In genomic region chr4:182492456-182492855, GRCh38 we compare ENCODE assay signal across 10 cellular contexts.
DNase-seq lines count a peak whose midpoint lies in the region; ATAC-seq and TF ChIP-seq lines count a peak whose summit lies in the region.
"Had no signal": no experiment of that assay in that cellular context is flagged by ENCODE, and none has a peak within 500 bp of the region (broad histone marks: within the 10 kb centered on the region; RNA-seq: fewer than 3 reads in every experiment).

No MANE protein-coding gene starts in this region.

- POLR2A ChIA-PET in MCF 10A (lab: Yijun Ruan, JAX) = interaction anchor here (1.0 kb wide), 1 partner anchor 87 kb away, joined by 3 read pairs; no protein-coding TSS in a partner anchor

- no peak overlapping the region for H2BK5ac ChIP-seq in H9 (ENCODE audit: insufficient read length, low read length)

- no peak for TF ChIP-seq POLR2A in breast epithelium (IDR thresholded peaks at IDR 0.05)

- no peaks in the 10 kb centered on the region for H3K23me2 ChIP-seq in H9 (ENCODE audit: insufficient read length, low read depth, low read length, poor library complexity, severe bottlenecking)

- H3K9me3 ChIP-seq in breast epithelium (no peaks in the 10 kb centered on the region), endocrine pancreas (ENCODE audit: control insufficient read depth, low read length) (no peaks in the 10 kb centered on the region), upper lobe of right lung (no peaks in the 10 kb centered on the region), H9 (ENCODE audit: control insufficient read depth, low read depth, low read length) (no peaks in the 10 kb centered on the region)
- H3K9me3 ChIP-seq: SJCRH30 had no signal

- H2BK12ac ChIP-seq in H9 (ENCODE audit: insufficient read length, low read depth, low read length) = no peak overlapping the region

- peaks cover 2% of the 10 kb centered on the region; the same call in 1 of the 2 replicates for H3K79me2 ChIP-seq in H9 (ENCODE audit: insufficient read depth, low read length)

- no peak overlapping the region for H3K4ac ChIP-seq in H9 (ENCODE audit: low read depth, low read length)

- H3K4me1 ChIP-seq in breast epithelium (no peaks in the 10 kb centered on the region), endocrine pancreas (ENCODE audit: control insufficient read depth, insufficient read depth, low read length) (peaks cover 44% of the 10 kb centered on the region), upper lobe of right lung (no peaks in the 10 kb centered on the region), H9 (ENCODE audit: insufficient read depth, low read length) (peaks cover 5% of the 10 kb centered on the region)

- H3K27me3 Mint-ChIP-seq in MCF 10A (ENCODE audit: insufficient read depth, unreplicated experiment) (no peaks in the 10 kb centered on the region), H9 (ENCODE audit: low read depth) (no peaks in the 10 kb centered on the region)

- BruUV-seq in MCF 10A (replicated peaks; lab: Mats Ljungman, UMichigan) = no TSS peak

- H2BK15ac ChIP-seq in H9 (ENCODE audit: low read depth, low read length) = no peak overlapping the region

- no peak overlapping the region for H3K4me3 ChIP-seq in breast epithelium
- peak overlapping the region; percentile 86 for H3K4me3 ChIP-seq in endocrine pancreas (ENCODE audit: control insufficient read depth, insufficient read depth, low read length)
- peak overlapping the region; percentile 17 for H3K4me3 ChIP-seq in upper lobe of right lung
- H3K4me3 ChIP-seq: SJCRH30 had no signal

- H3K36me3 ChIP-seq in breast epithelium (no peaks in the 10 kb centered on the region), endocrine pancreas (ENCODE audit: control insufficient read depth, insufficient read depth, low read length) (no peaks in the 10 kb centered on the region), upper lobe of right lung (no peaks in the 10 kb centered on the region)
- H3K36me3 ChIP-seq: SJCRH30 had no signal

- H3K27ac Mint-ChIP-seq in MCF 10A (ENCODE audit: low read depth, unreplicated experiment) = no peak overlapping the region
- H3K27ac Mint-ChIP-seq in H9 = no peak overlapping the region

- no peak overlapping the region for H3K18ac ChIP-seq in H9 (ENCODE audit: insufficient read length, low read depth, low read length)

- H3K14ac ChIP-seq in H9 (ENCODE audit: insufficient read depth, low read length) = no peak overlapping the region

- H3K4me1 Mint-ChIP-seq in MCF 10A (ENCODE audit: insufficient read depth, unreplicated experiment) (peaks cover 7% of the 10 kb centered on the region), H9 (peaks cover 32 to 36% of the 10 kb centered on the region in 2 experiments)

- no peak overlapping the region for H2BK120ac ChIP-seq in H9 (ENCODE audit: low read depth, low read length, poor library complexity, severe bottlenecking)

- H3K9ac ChIP-seq in endocrine pancreas (ENCODE audit: control insufficient read depth, insufficient read depth, low read length) = no peak overlapping the region
- H3K9ac ChIP-seq in H9 (ENCODE audit: extremely low read depth, insufficient read length, low read length) = no peak overlapping the region

- intact Hi-C loops in MCF 10A (cut with micrococcal nuclease) = no loop called here
- intact Hi-C loops in breast epithelium (cut with DNase I; ENCODE audit: low total_unique reads) = no loop called here
- intact Hi-C loops in upper lobe of right lung (cut with DNase I) = no loop called here

- peak; percentile 9 for DNase-seq in MCF 10A (ENCODE audit: unreplicated experiment)
- no peak for DNase-seq in breast epithelium (ENCODE audit: low spot score in 2 of 2)
- DNase-seq in upper lobe of right lung = no peak
- DNase-seq in H9 = no peak
- no peak for DNase-seq in HuH-7.5 (ENCODE audit: low spot score)
- DNase-seq: amygdala had no signal

- CTCF ChIA-PET in MCF 10A (lab: Yijun Ruan, JAX) = interaction anchor here (0.6 to 1.6 kb wide), 2 partner anchors 13 to 18 kb away, joined by 3 read pairs; no protein-coding TSS in a partner anchor

- H4K8ac ChIP-seq in H9 (replicated peaks; ENCODE audit: insufficient read length, low read depth, low read length) = no peak overlapping the region

- no CpG with 5 or more reads among the region's 3 CpGs for WGBS in H9 (ENCODE audit: extremely low coverage, insufficient read length, low lambda C conversion rate)

- H4K20me1 ChIP-seq in H9 (ENCODE audit: control insufficient read depth, insufficient read depth, insufficient read length) = no peaks in the 10 kb centered on the region

- H3K27me3 ChIP-seq in breast epithelium (no peaks in the 10 kb centered on the region), endocrine pancreas (ENCODE audit: control insufficient read depth, insufficient read depth, low read length) (no peaks in the 10 kb centered on the region), upper lobe of right lung (no peaks in the 10 kb centered on the region), H9 (ENCODE audit: insufficient read depth, low read length) (no peaks in the 10 kb centered on the region)
- H3K27me3 ChIP-seq: SJCRH30 had no signal

- H4K5ac ChIP-seq in H9 (ENCODE audit: insufficient read length, low read depth, low read length) = no peak overlapping the region

- H2AK5ac ChIP-seq in H9 (ENCODE audit: insufficient read length, low read length) = no peak overlapping the region

- no peak overlapping the region for H3T11ph ChIP-seq in H9 (ENCODE audit: low read length)

- H4K91ac ChIP-seq in H9 (ENCODE audit: insufficient read length, low read depth, low read length) = no peak overlapping the region

- H3K56ac ChIP-seq in H9 (ENCODE audit: insufficient read length, low read depth, low read length) = no peak overlapping the region

- H2AFZ ChIP-seq in H9 (ENCODE audit: low read length) = no peak overlapping the region

- H3K4me3 Mint-ChIP-seq in MCF 10A (ENCODE audit: unreplicated experiment) = peak overlapping the region; percentile 48
- H3K4me3 Mint-ChIP-seq in H9 = no peak overlapping the region

- no peak overlapping the region for H3K23ac ChIP-seq in H9 (ENCODE audit: insufficient read length, low read depth, low read length)

- no peak overlapping the region for H2BK20ac ChIP-seq in H9 (ENCODE audit: low read depth, low read length, poor library complexity, severe bottlenecking)

- no peaks in the 10 kb centered on the region for H3K36me3 Mint-ChIP-seq in MCF 10A (ENCODE audit: insufficient read depth, unreplicated experiment)
- H3K36me3 Mint-ChIP-seq in H9 (ENCODE audit: insufficient read depth in 1 of 3, low read depth in 3 of 3) = peaks cover 7 to 16% (median 15%) of the 10 kb centered on the region in 3 experiments

- no peak overlapping the region for H3K4me2 ChIP-seq in H9 (ENCODE audit: insufficient read depth, insufficient read length, low read length)

- ATAC-seq in HG03571 (IDR thresholded peaks at IDR 0.05; ENCODE audit: unreplicated experiment) (peak; percentile 47), upper lobe of right lung (no peak), HG03025 (IDR thresholded peaks at IDR 0.05; ENCODE audit: low FRiP score, unreplicated experiment) (no peak)

- no peaks in the 10 kb centered on the region for H3K9me3 Mint-ChIP-seq in MCF 10A (ENCODE audit: unreplicated experiment)
- peaks cover 6 to 8% of the 10 kb centered on the region in 2 experiments; a peak in 4 of 5 replicates for H3K9me3 Mint-ChIP-seq in H9

- no peaks in the 10 kb centered on the region for H3K79me1 ChIP-seq in H9 (ENCODE audit: insufficient read depth, low read depth, low read length, poor library complexity, severe bottlenecking)

- TF ChIP-seq CTCF in MCF 10A (IDR thresholded peaks at IDR 0.05; ENCODE audit: unreplicated experiment) (no peak), breast epithelium (IDR thresholded peaks at IDR 0.05) (no peak), upper lobe of right lung (IDR thresholded peaks at IDR 0.05) (no peak), H9 (conservative IDR thresholded peaks at IDR 0.05) (no peak)

- H3K27ac ChIP-seq in breast epithelium (no peak overlapping the region), upper lobe of right lung (no peak overlapping the region), H9 (ENCODE audit: insufficient read length, low read depth, low read length) (no peak overlapping the region)
- H3K27ac ChIP-seq: SJCRH30 had no signal

Comparison
In these comparisons a context has a peak if more than half of its experiments do, and no peak if none do; other contexts are left out.
1. H3K4me3 ChIP-seq: peak in endocrine pancreas (single experiment) and upper lobe of right lung (single experiment); none in breast epithelium (0 of 3).